2 cellular contexts compared by ENCODE assay signal in genomic region chr19:18770663-18771327, GRCh38.
TF ChIP-seq lines count a peak whose summit lies in the region.

No MANE protein-coding gene starts in this region.

TF ChIP-seq in HEK293T, 16 proteins besides CTCF, POLR2A, EP300 and RAD21:
- peak; percentile 93 for TF ChIP-seq TARDBP (IDR thresholded peaks at IDR 0.05)
- TF ChIP-seq ARNT (IDR thresholded peaks at IDR 0.05): no peak

TF ChIP-seq in K562, 482 proteins besides CTCF, POLR2A, EP300 and RAD21:
- TF ChIP-seq TEAD4 (IDR thresholded peaks at IDR 0.05; ENCODE audit: low read length) (peak; percentile 23; the same call in 1 of the 2 replicates), TEAD4 (CRISPR knock-in tag; IDR thresholded peaks at IDR 0.05; ENCODE audit: borderline replicate concordance) (no peak), TRIM24 (IDR thresholded peaks at IDR 0.05) (peak in 1 of 2 experiments; percentile 37; a peak in 2 of 4 replicates), ARID2 (IDR thresholded peaks at IDR 0.05) (peak; percentile 70; the same call in 1 of the 2 replicates), EGR1 (conservative IDR thresholded peaks at IDR 0.05) (peak; percentile 99), MED1 (CRISPR knock-in tag; IDR thresholded peaks at IDR 0.05; ENCODE audit: borderline replicate concordance) (no peak), KLF13 (tag; IDR thresholded peaks at IDR 0.05; ENCODE audit: borderline replicate concordance, low read depth) (no peak), SUPT5H (IDR thresholded peaks at IDR 0.05) (0 out of 2 replicates have a peak, but pooled peaks have one; percentile 33), MYC (IDR thresholded peaks at IDR 0.05; ENCODE audit: low read depth, low read length) (no peak), MYC (CRISPR knock-in tag; IDR thresholded peaks at IDR 0.05; ENCODE audit: borderline replicate concordance, low read depth) (no peak), STAT5A (IDR thresholded peaks at IDR 0.05; ENCODE audit: borderline replicate concordance, low read length) (peak; percentile 25; the same call in 1 of the 2 replicates), HDAC1 (IDR thresholded peaks at IDR 0.05) (peak in 1 of 2 experiments; percentile 18; a peak in 1 of 4 replicates), NFIX (CRISPR knock-in tag; IDR thresholded peaks at IDR 0.05; ENCODE audit: low read depth) (no peak), CBFA2T3 (IDR thresholded peaks at IDR 0.05) (peak; percentile 23; the same call in 1 of the 2 replicates), ZNF695 (CRISPR knock-in tag; IDR thresholded peaks at IDR 0.05) (no peak), SP1 (CRISPR knock-in tag; IDR thresholded peaks at IDR 0.05) (no peak), KDM1A (IDR thresholded peaks at IDR 0.05) (peak in 1 of 2 experiments; percentile 98; a peak in 2 of 4 replicates)
